ENCODE assay signal across 1 cellular context in genomic region chr13:97567510-97568243, GRCh38.
A peak's percentile ranks its signal among the peaks of the same experiment; 100 is the strongest.
TF ChIP-seq lines count a peak whose summit lies in the region.

No MANE protein-coding gene starts in this region.

TF ChIP-seq in HepG2, 621 proteins besides CTCF, POLR2A, EP300 and RAD21 (continued from another document):
- TF ChIP-seq MNT (IDR thresholded peaks at IDR 0.05) (no peak), CENPBD1 (CRISPR knock-in tag; IDR thresholded peaks at IDR 0.05; ENCODE audit: borderline replicate concordance, low read depth) (no peak), ZNF232 (CRISPR knock-in tag; IDR thresholded peaks at IDR 0.05; ENCODE audit: borderline replicate concordance) (no peak), ZNF263 (CRISPR knock-in tag; IDR thresholded peaks at IDR 0.05) (no peak), SNAI1 (CRISPR knock-in tag; IDR thresholded peaks at IDR 0.05; ENCODE audit: borderline replicate concordance) (no peak), ZNF572 (CRISPR knock-in tag; IDR thresholded peaks at IDR 0.05) (no peak), HMG20B (CRISPR knock-in tag; conservative IDR thresholded peaks at IDR 0.05) (no peak), ZNF362 (CRISPR knock-in tag; IDR thresholded peaks at IDR 0.05; ENCODE audit: borderline replicate concordance) (peak; percentile 78; the same call in 1 of the 2 replicates), HCFC1 (IDR thresholded peaks at IDR 0.05; ENCODE audit: low read depth, low read length) (no peak), ZNF784 (CRISPR knock-in tag; IDR thresholded peaks at IDR 0.05; ENCODE audit: borderline replicate concordance) (no peak), ZGPAT (CRISPR knock-in tag; IDR thresholded peaks at IDR 0.05) (0 out of 2 replicates have a peak, but pooled peaks have one; percentile 20), ZNF446 (CRISPR knock-in tag; IDR thresholded peaks at IDR 0.05) (no peak), SOX13 (IDR thresholded peaks at IDR 0.05) (no peak), SOX13 (CRISPR knock-in tag; conservative IDR thresholded peaks at IDR 0.05 in 1 of 2, IDR thresholded peaks at IDR 0.05 in 1 of 2) (peak in 1 of 2 experiments; percentile 40; a peak in 1 of 4 replicates), ZNF878 (CRISPR knock-in tag; IDR thresholded peaks at IDR 0.05) (no peak), MATR3 (CRISPR knock-in tag; IDR thresholded peaks at IDR 0.05) (no peak), ELF3 (CRISPR knock-in tag; IDR thresholded peaks at IDR 0.05) (peak; percentile 97), FOXP4 (CRISPR knock-in tag; IDR thresholded peaks at IDR 0.05) (peak; percentile 14), MTERF4 (CRISPR knock-in tag; IDR thresholded peaks at IDR 0.05) (no peak), AHDC1 (CRISPR knock-in tag; IDR thresholded peaks at IDR 0.05; ENCODE audit: borderline replicate concordance) (0 out of 2 replicates have a peak, but pooled peaks have one; percentile 20), SOX5 (CRISPR knock-in tag; IDR thresholded peaks at IDR 0.05; ENCODE audit: borderline replicate concordance) (0 out of 2 replicates have a peak, but pooled peaks have one; percentile 34), SOX6 (IDR thresholded peaks at IDR 0.05) (no peak), SOX6 (CRISPR knock-in tag; IDR thresholded peaks at IDR 0.05) (peak; percentile 76), GABPA (IDR thresholded peaks at IDR 0.05; ENCODE audit: low read depth, low read length) (no peak), GABPA (CRISPR knock-in tag; IDR thresholded peaks at IDR 0.05; ENCODE audit: low read depth) (peak; percentile 36; the same call in 1 of the 2 replicates), DZIP1 (CRISPR knock-in tag; IDR thresholded peaks at IDR 0.05) (no peak), CBX1 (IDR thresholded peaks at IDR 0.05; ENCODE audit: low read depth) (no peak), NR2F1 (CRISPR knock-in tag; IDR thresholded peaks at IDR 0.05) (peak in 1 of 2 experiments; percentile 22; a peak in 1 of 4 replicates), NCOA2 (CRISPR knock-in tag; IDR thresholded peaks at IDR 0.05) (0 out of 2 replicates have a peak, but pooled peaks have one; percentile 11), CHCHD3 (CRISPR knock-in tag; IDR thresholded peaks at IDR 0.05) (no peak), BCL6 (CRISPR knock-in tag; IDR thresholded peaks at IDR 0.05) (peak; percentile 88), YEATS2 (CRISPR knock-in tag; IDR thresholded peaks at IDR 0.05; ENCODE audit: borderline replicate concordance) (no peak), LCORL (IDR thresholded peaks at IDR 0.05) (no peak), LCORL (CRISPR knock-in tag; IDR thresholded peaks at IDR 0.05) (no peak)
